8 cellular contexts compared by ENCODE assay signal in genomic region chr6:26520088-26520839, GRCh38. TPM values are rescaled to one million over a fixed set of nuclear protein-coding genes. Genes with fewer than 3 reads are reported as not detected.
DNase-seq lines count a peak whose midpoint lies in the region; ATAC-seq, FAIRE-seq and TF ChIP-seq lines count a peak whose summit lies in the region.

No MANE protein-coding gene starts in this region.

- POLR2A ChIA-PET in A549 (lab: Yijun Ruan, JAX): interaction anchor here (0.8 kb wide), 1 partner anchor 108 kb away, joined by 8 read pairs; no protein-coding TSS in a partner anchor

- peak overlapping the region; percentile 84 for H3K4me2 ChIP-seq in A549

- no peak for TF ChIP-seq EP300 in A549 (IDR thresholded peaks at IDR 0.05)

- H3K36me3 ChIP-seq in iPS-20b (ENCODE audit: insufficient read depth, low read depth, low read length): no peaks in the 10 kb centered on the region
- no peaks in the 10 kb centered on the region for H3K36me3 ChIP-seq in skeletal muscle tissue (ENCODE audit: control insufficient read depth in 3 of 3, insufficient read depth in 3 of 3, low read length in 3 of 3)

- H3K9me3 ChIP-seq in A549: no peaks in the 10 kb centered on the region
- H3K9me3 ChIP-seq in iPS-20b (ENCODE audit: insufficient read depth, low read depth, low read length): no peaks in the 10 kb centered on the region
- H3K9me3 ChIP-seq in skeletal muscle tissue (ENCODE audit: control insufficient read depth in 3 of 3, low read length in 3 of 3): no peaks in the 10 kb centered on the region

- peaks cover 30% of the 10 kb centered on the region for H3K4me1 ChIP-seq in A549
- H3K4me1 ChIP-seq in iPS-20b (ENCODE audit: insufficient read depth, low read length): no peaks in the 10 kb centered on the region; the same call in 1 of the 2 replicates
- peaks cover 6 to 17% (median 8%) of the 10 kb centered on the region in 3 donors for H3K4me1 ChIP-seq in skeletal muscle tissue (ENCODE audit: control insufficient read depth in 3 of 3, insufficient read depth in 3 of 3, low read length in 3 of 3)

- DNase-seq in A549 (ENCODE audit: low read depth in 1 of 2, low spot score in 1 of 2): peak in 1 of 2 experiments; percentile 45
- DNase-seq in NCI-H345 (lab: John Stamatoyannopoulos, UW): peak; percentile 60
- peak; percentile 56 for DNase-seq in amniotic stem cell (lab: John Stamatoyannopoulos, UW)

- CTCF ChIA-PET in A549 (lab: Yijun Ruan, JAX): interaction anchor here (1.2 to 2.2 kb wide), 5 partner anchors 10 to 184 kb away, joined by 3 to 9 read pairs (median 4); no protein-coding TSS in a partner anchor

- no peak for TF ChIP-seq POLR2A in A549 (IDR thresholded peaks at IDR 0.05; ENCODE audit: low read length)

- 34% methylated on average over 15 of the region's 22 CpGs for WGBS in A549 (ENCODE audit: missing lambda C conversion rate)

- H3K27ac ChIP-seq in A549: peak overlapping the region; percentile 99
- no peak overlapping the region for H3K27ac ChIP-seq in iPS-20b (ENCODE audit: low read length)
- H3K27ac ChIP-seq in skeletal muscle tissue (ENCODE audit: low read depth, low read length): peak overlapping the region; percentile 95

- TF ChIP-seq RAD21 in A549 (conservative IDR thresholded peaks at IDR 0.05 in 1 of 2, IDR thresholded peaks at IDR 0.05 in 1 of 2): peak in 1 of 2 experiments; percentile 9; a peak in 1 of 5 replicates

- no peak for FAIRE-seq in A549 (lab: Jason Lieb, UNC)

- H3K4me3 ChIP-seq in A549: peak overlapping the region; percentile 27; the same call in 2 of the 3 replicates
- H3K4me3 ChIP-seq in iPS-20b (ENCODE audit: low read length): peak overlapping the region; percentile 79
- H3K4me3 ChIP-seq in skeletal muscle tissue (ENCODE audit: low read length in 3 of 3): peak overlapping the region; percentile 77 to 92 (median 78)

- no peak for TF ChIP-seq CTCF in A549 (IDR thresholded peaks at IDR 0.05)

- H3K9ac ChIP-seq in iPS-20b (ENCODE audit: low read depth, low read length) (peak overlapping the region; percentile 84; the same call in 1 of the 2 replicates), skeletal muscle tissue (ENCODE audit: low read depth in 1 of 3, low read length in 3 of 3) (peak overlapping the region; percentile 66 to 88 (median 82))

- H3K27me3 ChIP-seq in iPS-20b (ENCODE audit: insufficient read depth, low read length) (no peaks in the 10 kb centered on the region), skeletal muscle tissue (ENCODE audit: control insufficient read depth in 3 of 3, insufficient read depth in 3 of 3, low read length in 3 of 3) (no peaks in the 10 kb centered on the region)

- ATAC-seq in A549 (peak; percentile 5 to 51), GM18861 (IDR thresholded peaks at IDR 0.05; ENCODE audit: unreplicated experiment) (peak; percentile 25), HG03064 (IDR thresholded peaks at IDR 0.05; ENCODE audit: low read depth, unreplicated experiment) (peak; percentile 19), GM18519 (IDR thresholded peaks at IDR 0.05; ENCODE audit: low FRiP score, unreplicated experiment) (no peak)

TF ChIP-seq in A549, 52 proteins besides CTCF, POLR2A, EP300 and RAD21:
- peak; percentile 92 for TF ChIP-seq E2F6 (IDR thresholded peaks at IDR 0.05; ENCODE audit: borderline replicate concordance, low read depth)
- TF ChIP-seq BHLHE40 (IDR thresholded peaks at IDR 0.05; ENCODE audit: low read depth, low read length): no peak
- TF ChIP-seq, protein P1, sequence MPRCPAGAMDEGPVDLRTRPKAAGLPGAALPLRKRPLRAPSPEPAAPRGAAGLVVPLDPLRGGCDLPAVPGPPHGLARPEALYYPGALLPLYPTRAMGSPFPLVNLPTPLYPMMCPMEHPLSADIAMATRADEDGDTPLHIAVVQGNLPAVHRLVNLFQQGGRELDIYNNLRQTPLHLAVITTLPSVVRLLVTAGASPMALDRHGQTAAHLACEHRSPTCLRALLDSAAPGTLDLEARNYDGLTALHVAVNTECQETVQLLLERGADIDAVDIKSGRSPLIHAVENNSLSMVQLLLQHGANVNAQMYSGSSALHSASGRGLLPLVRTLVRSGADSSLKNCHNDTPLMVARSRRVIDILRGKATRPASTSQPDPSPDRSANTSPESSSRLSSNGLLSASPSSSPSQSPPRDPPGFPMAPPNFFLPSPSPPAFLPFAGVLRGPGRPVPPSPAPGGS (IDR thresholded peaks at IDR 0.05): no peak; the same call in 2 of the 3 replicates
- no peak for TF ChIP-seq CBX8 (IDR thresholded peaks at IDR 0.05)
- peak; percentile 75; the same call in 1 of the 2 replicates for TF ChIP-seq HOXB5 (CRISPR knock-in tag; IDR thresholded peaks at IDR 0.05)
- TF ChIP-seq EHF (CRISPR knock-in tag; IDR thresholded peaks at IDR 0.05): 0 out of 2 replicates have a peak, but pooled peaks have one; percentile 65
- TF ChIP-seq KDM1A (IDR thresholded peaks at IDR 0.05; ENCODE audit: low read depth): no peak
- no peak for TF ChIP-seq HEYL (CRISPR knock-in tag; IDR thresholded peaks at IDR 0.05)
- TF ChIP-seq RNF2 (IDR thresholded peaks at IDR 0.05; ENCODE audit: borderline replicate concordance, low read depth): no peak; the same call in 1 of the 2 replicates
- no peak for TF ChIP-seq SREBF2 (IDR thresholded peaks at IDR 0.05)
- peak; percentile 82 for TF ChIP-seq TP53 (CRISPR knock-in tag; IDR thresholded peaks at IDR 0.05)
- TF ChIP-seq ZSCAN20 (CRISPR knock-in tag; IDR thresholded peaks at IDR 0.05): 0 out of 2 replicates have a peak, but pooled peaks have one; percentile 46
- peak; percentile 98 for TF ChIP-seq MAX (IDR thresholded peaks at IDR 0.05)
- no peak for TF ChIP-seq NFE2L2 (conservative IDR thresholded peaks at IDR 0.05; ENCODE audit: low read length)
- peak; percentile 85 for TF ChIP-seq ZNF302 (CRISPR knock-in tag; IDR thresholded peaks at IDR 0.05)
- peak; percentile 87 for TF ChIP-seq HMGXB4 (CRISPR knock-in tag; IDR thresholded peaks at IDR 0.05; ENCODE audit: borderline replicate concordance)
- TF ChIP-seq, protein P2, sequence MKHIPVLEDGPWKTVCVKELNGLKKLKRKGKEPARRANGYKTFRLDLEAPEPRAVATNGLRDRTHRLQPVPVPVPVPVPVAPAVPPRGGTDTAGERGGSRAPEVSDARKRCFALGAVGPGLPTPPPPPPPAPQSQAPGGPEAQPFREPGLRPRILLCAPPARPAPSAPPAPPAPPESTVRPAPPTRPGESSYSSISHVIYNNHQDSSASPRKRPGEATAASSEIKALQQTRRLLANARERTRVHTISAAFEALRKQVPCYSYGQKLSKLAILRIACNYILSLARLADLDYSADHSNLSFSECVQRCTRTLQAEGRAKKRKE (CRISPR knock-in tag; IDR thresholded peaks at IDR 0.05; ENCODE audit: low read depth): peak; percentile 82
- no peak for TF ChIP-seq HDAC2 (IDR thresholded peaks at IDR 0.05)
- TF ChIP-seq HOXB13 (CRISPR knock-in tag; IDR thresholded peaks at IDR 0.05; ENCODE audit: low read depth): peak; percentile 97
- TF ChIP-seq, protein P3, sequence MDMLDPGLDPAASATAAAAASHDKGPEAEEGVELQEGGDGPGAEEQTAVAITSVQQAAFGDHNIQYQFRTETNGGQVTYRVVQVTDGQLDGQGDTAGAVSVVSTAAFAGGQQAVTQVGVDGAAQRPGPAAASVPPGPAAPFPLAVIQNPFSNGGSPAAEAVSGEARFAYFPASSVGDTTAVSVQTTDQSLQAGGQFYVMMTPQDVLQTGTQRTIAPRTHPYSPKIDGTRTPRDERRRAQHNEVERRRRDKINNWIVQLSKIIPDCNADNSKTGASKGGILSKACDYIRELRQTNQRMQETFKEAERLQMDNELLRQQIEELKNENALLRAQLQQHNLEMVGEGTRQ (IDR thresholded peaks at IDR 0.05): peak; percentile 60
- peak; percentile 35; the same call in 1 of the 2 replicates for TF ChIP-seq FOXS1 (CRISPR knock-in tag; IDR thresholded peaks at IDR 0.05)

RNA-seq across cellular contexts. Expression of gene HMGN4, which starts 17.9 kb away (rescaled TPM):
- polyA plus RNA-seq in A549 (2011; rRNA removed) (59.0 and 62.9 TPM in 2 replicates), A549 (2017; fragmentation: RNase III; extraction: RNeasy Plus Mini Kit Qiagen cat#74134 plus additional on column Dnase treatment) (52.8 to 55.0 TPM (median 53.0 TPM) in 3 replicates)
- 28.7 and 30.1 TPM in 2 replicates for polyA plus RNA-seq in A549 (2012; cell fraction: cytosol; rRNA removed)
- polyA plus RNA-seq in A549 (2012; cell fraction: nucleus; rRNA removed): 10.3 and 11.7 TPM in 2 replicates
- 15.7 and 16.9 TPM in 2 replicates for polyA minus RNA-seq in A549 (2011; rRNA and poly(A)+ RNA removed)
- 45.9 TPM for total RNA-seq in skeletal muscle tissue

RNA-seq across cellular contexts. Expression of gene BTN1A1, which starts 20.2 kb away (rescaled TPM):
- polyA plus RNA-seq in A549 (2011; rRNA removed) (not detected in 2 replicates), A549 (2017; fragmentation: RNase III; extraction: RNeasy Plus Mini Kit Qiagen cat#74134 plus additional on column Dnase treatment) (not detected in 3 replicates)
- polyA plus RNA-seq in A549 (2012; cell fraction: cytosol; rRNA removed): 0.01 TPM in 1 of 2 replicates, not detected in the other
- 0.02 TPM in 1 of 2 replicates, not detected in the other for polyA plus RNA-seq in A549 (2012; cell fraction: nucleus; rRNA removed)
- polyA minus RNA-seq in A549 (2011; rRNA and poly(A)+ RNA removed): not detected in 2 replicates
- total RNA-seq in skeletal muscle tissue: not detected

Comparison
In these comparisons a context has a peak if more than half of its experiments do, and no peak if none do; other contexts are left out.
1. H3K4me3 ChIP-seq: peak in every context shown above with its lines; median percentile 79 in iPS-20b; 78 in skeletal muscle tissue; 27 in A549.